ENCODE assay signal across 29 cellular contexts in genomic region chr20:4708856-4709255, GRCh38. TPM values are rescaled to one million over a fixed set of nuclear protein-coding genes. Genes with fewer than 3 reads are reported as not detected.
"Had no signal": no experiment of that assay in that cellular context is flagged by ENCODE, and none has a peak within 500 bp of the region (broad histone marks: within the 10 kb centered on the region; RNA-seq: fewer than 3 reads in every experiment).

No MANE protein-coding gene starts in this region.

- H3K27ac ChIP-seq: adrenal gland, body of pancreas, coronary artery, esophagus muscularis mucosa, foreskin keratinocyte, gastrocnemius medialis had no signal

- DNase-seq: activated CD4-positive, alpha-beta memory T cell treated with anti-CD3 and anti-CD28 coated beads for 36 hours; activated CD4-positive, alpha-beta T cell treated with anti-CD3 and anti-CD28 coated beads for 36 hours; activated CD4-positive, alpha-beta T cell treated with anti-CD3 and anti-CD28 coated beads, Interleukin-2, amount 10 ng/mL, durations not matched to agents 24 days and 14 days; activated CD4-positive, CD25-positive, alpha-beta regulatory T cell; activated CD4-positive, CD25-positive, alpha-beta regulatory T cell treated with anti-CD3 and anti-CD28 coated beads, Interleukin-2, amount 50 U/mL, for 72 hours; activated CD8-positive, alpha-beta T cell treated with anti-CD3 and anti-CD28 coated beads, Interleukin-2, amount 10 ng/mL, durations not matched to agents 7 days and 5 days; activated effector memory CD4-positive, alpha-beta T cell treated with anti-CD3 and anti-CD28 coated beads, Interleukin-2, amount 50 U/mL, for 16 hours; activated naive CD4-positive, alpha-beta T cell treated with anti-CD3 and anti-CD28 coated beads for 36 hours; activated naive CD8-positive, alpha-beta T cell treated with anti-CD3 and anti-CD28 coated beads for 36 hours; activated naive CD8-positive, alpha-beta T cell treated with anti-CD3 and anti-CD28 coated beads, Interleukin-2, amount 50 U/mL, for 24 hours; amygdala; aorta; body of pancreas; cerebellar nuclear complex; effector memory CD4-positive, alpha-beta T cell; erythroblast; foreskin keratinocyte; gastrocnemius medialis; glutamatergic neuron; T-helper 2 cell had no signal

- H3K27me3 ChIP-seq: adrenal gland, body of pancreas, dorsolateral prefrontal cortex, esophagus muscularis mucosa, foreskin keratinocyte, gastrocnemius medialis had no signal

- H3K4me1 Mint-ChIP-seq: activated CD4-positive, alpha-beta T cell treated with anti-CD3 and anti-CD28 coated beads for 36 hours; activated naive CD4-positive, alpha-beta T cell treated with anti-CD3 and anti-CD28 coated beads, Interleukin-2, amount 50 U/mL, for 24 hours had no signal

- ATAC-seq: activated CD4-positive, alpha-beta T cell treated with anti-CD3 and anti-CD28 coated beads for 36 hours; activated CD8-positive, alpha-beta T cell treated with anti-CD3 and anti-CD28 coated beads, Interleukin-2, amount 10 ng/mL, durations not matched to agents 7 days and 5 days; activated naive CD8-positive, alpha-beta T cell treated with anti-CD3 and anti-CD28 coated beads, Interleukin-2, amount 50 U/mL, for 24 hours; body of pancreas; foreskin keratinocyte; gastrocnemius medialis had no signal

- H3K4me3 ChIP-seq: adrenal gland, body of pancreas, coronary artery, dorsolateral prefrontal cortex, esophagus muscularis mucosa, gastrocnemius medialis had no signal

- H3K4me3 Mint-ChIP-seq: activated CD4-positive, alpha-beta memory T cell treated with anti-CD3 and anti-CD28 coated beads for 36 hours; activated CD4-positive, alpha-beta T cell treated with anti-CD3 and anti-CD28 coated beads for 36 hours; activated CD4-positive, alpha-beta T cell treated with anti-CD3 and anti-CD28 coated beads, Interleukin-2, amount 10 ng/mL, durations not matched to agents 24 days and 14 days; activated CD8-positive, alpha-beta T cell treated with anti-CD3 and anti-CD28 coated beads, Interleukin-2, amount 10 ng/mL, durations not matched to agents 7 days and 5 days; activated naive CD4-positive, alpha-beta T cell treated with anti-CD3 and anti-CD28 coated beads for 36 hours; activated naive CD4-positive, alpha-beta T cell treated with anti-CD3 and anti-CD28 coated beads, Interleukin-2, amount 50 U/mL, for 24 hours; activated naive CD8-positive, alpha-beta T cell treated with anti-CD3 and anti-CD28 coated beads for 36 hours; activated naive CD8-positive, alpha-beta T cell treated with anti-CD3 and anti-CD28 coated beads, Interleukin-2, amount 50 U/mL, for 24 hours; activated T-helper 1 cell treated with anti-CD3 and anti-CD28 coated beads, Interleukin-12 subunit alpha, Interleukin-12 subunit beta, Interleukin-2, Interleukin-4 antibody, amounts not matched to agents 30 ng/mL and 10 ng/mL and 1 ng/mL, durations not matched to agents 14 hours and 24 hours and 36 hours; dendritic cell treated with granulocyte-macrophage colony-stimulating factor and Interleukin-4, amounts not matched to agents 40 ng/mL and 50 ng/mL, for 4 days had no signal

- H3K27ac Mint-ChIP-seq: activated CD4-positive, alpha-beta memory T cell treated with anti-CD3 and anti-CD28 coated beads for 36 hours; activated CD4-positive, alpha-beta T cell treated with anti-CD3 and anti-CD28 coated beads for 36 hours; activated CD4-positive, alpha-beta T cell treated with anti-CD3 and anti-CD28 coated beads, Interleukin-2, amount 10 ng/mL, durations not matched to agents 24 days and 14 days; activated CD8-positive, alpha-beta T cell treated with anti-CD3 and anti-CD28 coated beads, Interleukin-2, amount 10 ng/mL, durations not matched to agents 7 days and 5 days; activated naive CD4-positive, alpha-beta T cell treated with anti-CD3 and anti-CD28 coated beads for 36 hours; activated naive CD4-positive, alpha-beta T cell treated with anti-CD3 and anti-CD28 coated beads, Interleukin-2, amount 50 U/mL, for 24 hours; activated naive CD8-positive, alpha-beta T cell treated with anti-CD3 and anti-CD28 coated beads for 36 hours; activated naive CD8-positive, alpha-beta T cell treated with anti-CD3 and anti-CD28 coated beads, Interleukin-2, amount 50 U/mL, for 24 hours; activated T-helper 1 cell treated with anti-CD3 and anti-CD28 coated beads, Interleukin-12 subunit alpha, Interleukin-12 subunit beta, Interleukin-2, Interleukin-4 antibody, amounts not matched to agents 30 ng/mL and 10 ng/mL and 1 ng/mL, durations not matched to agents 14 hours and 24 hours and 36 hours; activated T-helper 2 cell treated with anti-CD3 and anti-CD28 coated beads, Interferon-gamma antibody, Interleukin-2, Interleukin-4, amounts not matched to agents 10 μg/mL and 5 μg/mL and 100 μg/mL, durations not matched to agents 14 hours and 24 hours and 36 hours; dendritic cell treated with granulocyte-macrophage colony-stimulating factor and Interleukin-4, amounts not matched to agents 40 ng/mL and 50 ng/mL, for 4 days had no signal

- H3K27me3 Mint-ChIP-seq: activated CD4-positive, alpha-beta memory T cell treated with anti-CD3 and anti-CD28 coated beads for 36 hours; activated naive CD4-positive, alpha-beta T cell treated with anti-CD3 and anti-CD28 coated beads, Interleukin-2, amount 50 U/mL, for 24 hours; activated naive CD8-positive, alpha-beta T cell treated with anti-CD3 and anti-CD28 coated beads, Interleukin-2, amount 50 U/mL, for 24 hours had no signal

- H3K36me3 Mint-ChIP-seq: activated CD4-positive, alpha-beta memory T cell treated with anti-CD3 and anti-CD28 coated beads for 36 hours; activated naive CD4-positive, alpha-beta T cell treated with anti-CD3 and anti-CD28 coated beads, Interleukin-2, amount 50 U/mL, for 24 hours; activated naive CD8-positive, alpha-beta T cell treated with anti-CD3 and anti-CD28 coated beads for 36 hours had no signal

- H3K9me3 ChIP-seq: adrenal gland, body of pancreas, gastrocnemius medialis had no signal

- H3K4me1 ChIP-seq: adrenal gland had no signal

- H3K36me3 ChIP-seq: adrenal gland, esophagus muscularis mucosa, gastrocnemius medialis had no signal

- H3K9me3 Mint-ChIP-seq: activated CD4-positive, alpha-beta T cell treated with anti-CD3 and anti-CD28 coated beads, Interleukin-2, amount 10 ng/mL, durations not matched to agents 24 days and 14 days; activated naive CD4-positive, alpha-beta T cell treated with anti-CD3 and anti-CD28 coated beads for 36 hours; activated naive CD4-positive, alpha-beta T cell treated with anti-CD3 and anti-CD28 coated beads, Interleukin-2, amount 50 U/mL, for 24 hours; activated naive CD8-positive, alpha-beta T cell treated with anti-CD3 and anti-CD28 coated beads, Interleukin-2, amount 50 U/mL, for 24 hours; activated T-helper 1 cell treated with anti-CD3 and anti-CD28 coated beads, Interleukin-12 subunit alpha, Interleukin-12 subunit beta, Interleukin-2, Interleukin-4 antibody, amounts not matched to agents 30 ng/mL and 10 ng/mL and 1 ng/mL, durations not matched to agents 14 hours and 24 hours and 36 hours; activated T-helper 2 cell treated with anti-CD3 and anti-CD28 coated beads, Interferon-gamma antibody, Interleukin-2, Interleukin-4, amounts not matched to agents 10 μg/mL and 5 μg/mL and 100 μg/mL, durations not matched to agents 14 hours and 24 hours and 36 hours; dendritic cell treated with granulocyte-macrophage colony-stimulating factor and Interleukin-4, amounts not matched to agents 40 ng/mL and 50 ng/mL, for 4 days had no signal

RNA-seq across cellular contexts. Expression of gene PRND, which starts 12.9 kb away (rescaled TPM):
- total RNA-seq: activated CD4-positive, alpha-beta memory T cell treated with anti-CD3 and anti-CD28 coated beads for 36 hours; activated CD4-positive, alpha-beta T cell treated with anti-CD3 and anti-CD28 coated beads for 36 hours; activated CD4-positive, alpha-beta T cell treated with anti-CD3 and anti-CD28 coated beads, Interleukin-2, amount 10 ng/mL, durations not matched to agents 24 days and 14 days; activated CD8-positive, alpha-beta T cell treated with anti-CD3 and anti-CD28 coated beads, Interleukin-2, amount 10 ng/mL, durations not matched to agents 7 days and 5 days; activated naive CD4-positive, alpha-beta T cell treated with anti-CD3 and anti-CD28 coated beads for 36 hours; activated naive CD8-positive, alpha-beta T cell treated with anti-CD3 and anti-CD28 coated beads for 36 hours; activated T-helper 1 cell treated with anti-CD3 and anti-CD28 coated beads, Interleukin-12 subunit alpha, Interleukin-12 subunit beta, Interleukin-2, Interleukin-4 antibody, amounts not matched to agents 30 ng/mL and 10 ng/mL and 1 ng/mL, durations not matched to agents 14 hours and 24 hours and 36 hours; activated T-helper 2 cell treated with anti-CD3 and anti-CD28 coated beads, Interferon-gamma antibody, Interleukin-2, Interleukin-4, amounts not matched to agents 10 μg/mL and 5 μg/mL and 100 μg/mL, durations not matched to agents 14 hours and 24 hours and 36 hours; adrenal gland; body of pancreas; esophagus muscularis mucosa; foreskin keratinocyte; gastrocnemius medialis; T-helper 1 cell treated with Interleukin-12 subunit alpha and Interleukin-12 subunit beta and Interleukin-4 antibody, amounts not matched to agents 30 ng/mL and 1 ng/mL, for 36 hours had no signal
- polyA plus RNA-seq: adrenal gland, aorta, foreskin keratinocyte had no signal
